Comparison of ENCODE assay signal across 8 cellular contexts in genomic region chr19:1238373-1239303, GRCh38. TPM values are rescaled to one million over a fixed set of nuclear protein-coding genes. Genes with fewer than 3 reads are reported as not detected.
DNase-seq lines count a peak whose midpoint lies in the region; ATAC-seq and TF ChIP-seq lines count a peak whose summit lies in the region.

No MANE protein-coding gene starts in this region.

- ATAC-seq in GM21528 (IDR thresholded peaks at IDR 0.05; ENCODE audit: low FRiP score, unreplicated experiment) (no peak), HG03460 (IDR thresholded peaks at IDR 0.05; ENCODE audit: unreplicated experiment) (no peak)

- no peak for TF ChIP-seq CTCF in BJ (IDR thresholded peaks at IDR 0.05; ENCODE audit: insufficient read depth, low read depth, low read length)
- no peak for TF ChIP-seq CTCF in coronary artery (IDR thresholded peaks at IDR 0.05)

- intact Hi-C loops in posterior vena cava (cut with DNase I), result loop anchor here in 1 of 2 donors (2.0 kb wide), 1 partner anchor 18 kb away; no protein-coding TSS in a partner anchor

- H3K4me3 ChIP-seq in BJ (ENCODE audit: low read depth, low read length) (peak overlapping the region; percentile 90), NT2/D1 (ENCODE audit: insufficient read length, low read depth) (peak overlapping the region; percentile 36), coronary artery (peak overlapping the region; percentile 83), neuron (ENCODE audit: low read length) (peak overlapping the region; percentile 72)

- H3K9me3 ChIP-seq in NT2/D1 (ENCODE audit: insufficient read depth, low read length) (no peaks in the 10 kb centered on the region), neuron (ENCODE audit: low read length) (no peaks in the 10 kb centered on the region)

- CTCF ChIA-PET in BJ (lab: Yijun Ruan, JAX), result interaction anchor here (0.6 to 1.6 kb wide), 9 partner anchors 8 to 257 kb away, joined by 3 to 6 read pairs (median 3); partner anchors contain the start of gene WDR18

- H3K4me1 ChIP-seq in NT2/D1 (ENCODE audit: insufficient read depth, insufficient read length) (peaks cover 36% of the 10 kb centered on the region), neuron (ENCODE audit: insufficient read depth, low read length) (peaks cover 41% of the 10 kb centered on the region)

- no peak overlapping the region for H2AFZ ChIP-seq in neuron (ENCODE audit: low read depth, low read length)

- H3K9ac ChIP-seq in NT2/D1 (ENCODE audit: insufficient read length, low read depth), result peak overlapping the region; percentile 90

- POLR2A ChIA-PET in BJ (lab: Charles Lee), result interaction anchor here (0.8 kb wide), 1 partner anchor 30 kb away, joined by 3 read pairs; the partner anchor contains the start of gene CIRBP

- H3K27ac ChIP-seq in coronary artery, result peak overlapping the region; percentile 17 to 94

- DNase-seq in BJ (ENCODE audit: low read depth), result no peak
- DNase-seq in NT2/D1 (ENCODE audit: low read depth, low spot score), result no peak
- no peak for DNase-seq in coronary artery (ENCODE audit: low spot score)
- no peak for DNase-seq in posterior vena cava (ENCODE audit: low spot score)
- no peak for DNase-seq in NCI-H446 treated with DMSO at 0.1 percent for 48 hours (lab: John Stamatoyannopoulos, UW)

- H3K36me3 ChIP-seq in BJ (ENCODE audit: control insufficient read depth, insufficient read depth, low read length), result peaks cover 10% of the 10 kb centered on the region
- H3K36me3 ChIP-seq in NT2/D1 (ENCODE audit: insufficient read depth, insufficient read length, low read length), result peaks cover 37% of the 10 kb centered on the region
- H3K36me3 ChIP-seq in neuron (ENCODE audit: insufficient read depth, low read length), result peaks cover 20% of the 10 kb centered on the region

- H3K27me3 ChIP-seq in BJ (ENCODE audit: control insufficient read depth, insufficient read depth, low read length) (no peaks in the 10 kb centered on the region), NT2/D1 (ENCODE audit: insufficient read depth, insufficient read length) (peaks cover 14% of the 10 kb centered on the region), neuron (ENCODE audit: insufficient read depth, low read length) (no peaks in the 10 kb centered on the region)

RNA-seq across cellular contexts. Expression of gene CBARP, which starts 0.8 kb away (rescaled TPM):
- polyA plus RNA-seq in BJ (2011; rRNA removed), result 0.97 and 1.6 TPM in 2 replicates
- 0.62 and 0.67 TPM in 2 replicates for polyA minus RNA-seq in BJ (2011; rRNA and poly(A)+ RNA removed)
- 1 to 10 TPM; 1.5 to 2.7 TPM for total RNA-seq in posterior vena cava

RNA-seq across cellular contexts. Expression of gene ATP5F1D, which starts 2.9 kb away (rescaled TPM):
- 57.9 and 65.1 TPM in 2 replicates for polyA plus RNA-seq in BJ (2011; rRNA removed)
- 29.1 and 30.1 TPM in 2 replicates for polyA minus RNA-seq in BJ (2011; rRNA and poly(A)+ RNA removed)
- 100 to 1,000 TPM; 125 to 137 TPM for total RNA-seq in posterior vena cava

RNA-seq across cellular contexts. Expression of gene MIDN, which starts 9.7 kb away (rescaled TPM):
- 6.9 and 8.4 TPM in 2 replicates for polyA plus RNA-seq in BJ (2011; rRNA removed)
- polyA minus RNA-seq in BJ (2011; rRNA and poly(A)+ RNA removed), result 21.3 and 25.6 TPM in 2 replicates
- total RNA-seq in posterior vena cava, result 10 to 100 TPM; 76.5 to 86.3 TPM

RNA-seq across cellular contexts. Expression of gene CIRBP, which starts 30.5 kb away (rescaled TPM):
- polyA plus RNA-seq in BJ (2011; rRNA removed), result 342 and 372 TPM in 2 replicates
- polyA minus RNA-seq in BJ (2011; rRNA and poly(A)+ RNA removed), result 69.9 and 93.9 TPM in 2 replicates
- total RNA-seq in posterior vena cava, result 100 to 1,000 TPM; 447 to 636 TPM

RNA-seq across cellular contexts. Expression of gene STK11, which starts 33.1 kb away (rescaled TPM):
- polyA plus RNA-seq in BJ (2011; rRNA removed), result 26.3 and 33.6 TPM in 2 replicates
- 38.3 and 48.2 TPM in 2 replicates for polyA minus RNA-seq in BJ (2011; rRNA and poly(A)+ RNA removed)
- total RNA-seq in posterior vena cava, result 10 to 100 TPM; 32.5 to 35.9 TPM

Comparison
In these comparisons a context has a peak if more than half of its experiments do, and no peak if none do; other contexts are left out.
1. H3K4me3 ChIP-seq: peak in every context shown above with its lines; median percentile 90 in BJ; 83 in coronary artery; 72 in neuron; 36 in NT2/D1.